8 cellular contexts compared by ENCODE assay signal in the genomic region with DNA sequence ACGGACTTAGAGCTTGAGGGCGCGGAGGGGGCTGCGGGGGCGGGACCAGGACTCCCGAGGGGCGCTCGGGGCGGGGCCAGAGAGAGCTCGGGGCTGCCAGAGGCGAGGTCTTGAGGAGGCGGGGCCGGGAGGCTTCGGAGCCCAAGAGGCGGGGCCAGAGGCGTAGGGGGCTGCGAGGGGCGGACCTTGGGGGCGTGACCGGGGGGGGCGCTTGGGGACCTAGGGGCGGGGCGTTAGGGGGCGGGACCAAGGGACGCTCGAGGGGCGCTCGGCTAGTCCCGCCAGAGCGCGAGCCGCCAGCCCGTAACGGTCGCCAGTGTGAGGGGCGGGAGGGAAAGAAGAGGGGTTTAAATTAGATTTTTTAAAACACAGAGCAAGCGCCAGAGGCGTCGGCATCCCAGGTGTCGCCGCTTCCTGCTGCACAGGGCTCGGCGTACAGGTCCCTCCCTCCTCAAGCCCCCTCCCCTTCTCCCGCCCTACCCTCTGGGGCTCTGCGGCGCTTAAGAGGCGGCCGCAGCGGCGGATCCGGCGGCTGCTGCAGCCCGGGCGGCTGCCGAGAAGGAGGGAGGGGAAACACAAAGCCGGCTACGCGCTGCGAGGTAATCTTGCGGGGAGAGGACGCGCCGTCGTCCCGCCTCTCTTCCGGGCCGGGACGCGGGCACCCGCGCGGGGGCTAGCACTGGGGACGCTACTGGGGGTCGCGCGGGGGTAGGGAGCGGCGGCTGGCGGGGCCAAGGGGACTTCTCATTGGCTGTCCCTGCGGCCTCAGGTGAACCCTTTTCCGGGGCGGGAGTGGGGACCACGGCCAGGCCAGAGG. TPM values are rescaled to one million over a fixed set of nuclear protein-coding genes. Genes with fewer than 3 reads are reported as not detected.
DNase-seq lines count a peak whose midpoint lies in the region; TF ChIP-seq lines count a peak whose summit lies in the region.

A gene with protein sequence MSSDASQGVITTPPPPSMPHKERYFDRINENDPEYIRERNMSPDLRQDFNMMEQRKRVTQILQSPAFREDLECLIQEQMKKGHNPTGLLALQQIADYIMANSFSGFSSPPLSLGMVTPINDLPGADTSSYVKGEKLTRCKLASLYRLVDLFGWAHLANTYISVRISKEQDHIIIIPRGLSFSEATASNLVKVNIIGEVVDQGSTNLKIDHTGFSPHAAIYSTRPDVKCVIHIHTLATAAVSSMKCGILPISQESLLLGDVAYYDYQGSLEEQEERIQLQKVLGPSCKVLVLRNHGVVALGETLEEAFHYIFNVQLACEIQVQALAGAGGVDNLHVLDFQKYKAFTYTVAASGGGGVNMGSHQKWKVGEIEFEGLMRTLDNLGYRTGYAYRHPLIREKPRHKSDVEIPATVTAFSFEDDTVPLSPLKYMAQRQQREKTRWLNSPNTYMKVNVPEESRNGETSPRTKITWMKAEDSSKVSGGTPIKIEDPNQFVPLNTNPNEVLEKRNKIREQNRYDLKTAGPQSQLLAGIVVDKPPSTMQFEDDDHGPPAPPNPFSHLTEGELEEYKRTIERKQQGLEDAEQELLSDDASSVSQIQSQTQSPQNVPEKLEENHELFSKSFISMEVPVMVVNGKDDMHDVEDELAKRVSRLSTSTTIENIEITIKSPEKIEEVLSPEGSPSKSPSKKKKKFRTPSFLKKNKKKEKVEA (plus strand): TSS at position 284 of the 817 bp plus-strand sequence. CDS start 92,670 bp downstream, outside the sequence.

- no peak for TF ChIP-seq CTCF in LNCaP clone FGC (IDR thresholded peaks at IDR 0.05; ENCODE audit: control insufficient read depth, extremely low read depth, insufficient read depth)
- TF ChIP-seq CTCF in neutrophil (IDR thresholded peaks at IDR 0.05) = no peak
- no peak for TF ChIP-seq CTCF in subcutaneous adipose tissue (IDR thresholded peaks at IDR 0.05; ENCODE audit: low read depth)

- H3K9me3 ChIP-seq in neutrophil = no peaks in the 10 kb centered on the region

- peak within 1 kb of the TSS; percentile 63 for H3K4me3 ChIP-seq in LNCaP clone FGC (ENCODE audit: low read depth, low read length)
- H3K4me3 ChIP-seq in neutrophil (ENCODE audit: low read depth in 1 of 2, low read length in 1 of 2) = peak within 1 kb of the TSS; percentile 86 to 96

- H3K27me3 ChIP-seq in neutrophil = no peaks in the 10 kb centered on the region

- in situ Hi-C loops in SK-MEL-5 (cut with HindIII; ENCODE audit: low pct_unique_long_range_greater_than_20kb, low sequenced_read_pairs) = no loop called here

- peak within 1 kb of the TSS; percentile 93 for H3K27ac ChIP-seq in neutrophil

- H3K36me3 ChIP-seq in neutrophil = no peaks in the 10 kb centered on the region

- DNase-seq in ELR (ENCODE audit: low read depth) = peak; percentile 96
- DNase-seq in GOT3 (lab: John Stamatoyannopoulos, UW) = peak; percentile 79
- no peak for DNase-seq in LNCaP clone FGC (ENCODE audit: low read depth)
- DNase-seq in SK-MEL-5 (ENCODE audit: low read depth, low spot score) = peak; percentile 87
- peak; percentile 88 for DNase-seq in activated naive CD4-positive, alpha-beta T cell treated with Interleukin-2 at 50 U/mL for 16 hours
- peak; percentile 70 for DNase-seq in foreskin melanocyte

- H3K4me1 ChIP-seq in neutrophil (ENCODE audit: control insufficient read depth in 1 of 2, insufficient read depth in 1 of 2, low read depth in 1 of 2, low read length in 1 of 2) = peaks cover 48 to 69% of the 10 kb centered on the region in 2 experiments

RNA-seq across cellular contexts. Expression of the gene that starts here (rescaled TPM):
- 131 and 138 TPM in 2 replicates for total RNA-seq in SK-MEL-5 (2014; rRNA removed; shearing (Covaris generic))
- 62.6 and 263 TPM in 2 replicates for polyA plus RNA-seq in SK-MEL-5 (2015; cell fraction: cytosol; rRNA removed)
- polyA plus RNA-seq in SK-MEL-5 (2015; cell fraction: nucleus; rRNA removed) = 103 and 131 TPM in 2 replicates
- total RNA-seq in subcutaneous adipose tissue = 100 to 1,000 TPM; 139 to 654 (median 170) TPM
